8 cellular contexts compared by ENCODE assay signal in genomic region chr18:48975221-48975816, GRCh38. TPM values are rescaled to one million over a fixed set of nuclear protein-coding genes. Genes with fewer than 3 reads are reported as not detected.
A peak's percentile ranks its signal among the peaks of the same experiment; 100 is the strongest.
DNase-seq lines count a peak whose midpoint lies in the region; ATAC-seq, FAIRE-seq and TF ChIP-seq lines count a peak whose summit lies in the region.

No MANE protein-coding gene starts in this region.

- H3K4me3 ChIP-seq in bronchial epithelial cell (ENCODE audit: low read depth, low read length), result peak overlapping the region; percentile 58
- peak overlapping the region; percentile 44 to 75 for H3K4me3 ChIP-seq in aorta (ENCODE audit: low read length in 2 of 2)

- peaks cover 12% of the 10 kb centered on the region for H3K27me3 Mint-ChIP-seq in memory B cell

- H3K36me3 Mint-ChIP-seq in memory B cell, result no peaks in the 10 kb centered on the region

- H3K27ac Mint-ChIP-seq in memory B cell, result no peak overlapping the region

- H3K36me3 ChIP-seq in bronchial epithelial cell (ENCODE audit: control insufficient read depth, insufficient read depth, low read length), result no peaks in the 10 kb centered on the region
- no peaks in the 10 kb centered on the region for H3K36me3 ChIP-seq in aorta (ENCODE audit: control insufficient read depth in 1 of 2, insufficient read depth in 2 of 2, low read length in 1 of 2)

- H3K4me3 Mint-ChIP-seq in memory B cell, result peak overlapping the region; percentile 67

- 1% methylated on average over 40 to 56 of the region's 56 CpGs for whole genome bisulfite sequencing in aorta, 2 donors

- no peaks in the 10 kb centered on the region for H3K4me1 ChIP-seq in aorta (ENCODE audit: control insufficient read depth in 1 of 2, insufficient read depth in 2 of 2, low read length in 2 of 2)

- peak overlapping the region; percentile 9 to 32 for H3K27ac ChIP-seq in aorta (ENCODE audit: low read depth in 1 of 2, low read length in 2 of 2)

- intact Hi-C loops in aorta (cut with DNase I) (loop anchor here in 1 of 2 donors (1.0 kb wide), 1 partner anchor 19 kb away; no protein-coding TSS in a partner anchor), posterior vena cava (cut with DNase I) (no loop called here)

- no peaks in the 10 kb centered on the region for H3K9me3 Mint-ChIP-seq in memory B cell

- H3K27me3 ChIP-seq in bronchial epithelial cell (ENCODE audit: control insufficient read depth, insufficient read depth, low read length) (no peaks in the 10 kb centered on the region), aorta (ENCODE audit: control insufficient read depth in 1 of 2, insufficient read depth in 2 of 2, low read length in 1 of 2) (no peaks in the 10 kb centered on the region)

- peak; percentile 37 for ATAC-seq in GM19438 (IDR thresholded peaks at IDR 0.05; ENCODE audit: low read depth, unreplicated experiment)
- peak; percentile 9 for ATAC-seq in HG03521 (IDR thresholded peaks at IDR 0.05; ENCODE audit: unreplicated experiment)
- ATAC-seq in memory B cell (ENCODE audit: low read depth), result peak; percentile 7
- ATAC-seq in aorta (ENCODE audit: low FRiP score), result peak; percentile 49

- H3K4me1 Mint-ChIP-seq in memory B cell, result peaks cover 6% of the 10 kb centered on the region

- DNase-seq in bronchial epithelial cell (ENCODE audit: low read depth) (no peak), memory B cell (ENCODE audit: low spot score in 2 of 2) (peak in 1 of 2 donors; percentile 32), aorta (peak in 1 of 2 donors; percentile 77), RCC 7860 (ENCODE audit: low spot score) (no peak), posterior vena cava (ENCODE audit: low spot score) (no peak)
- no peak for DNase-seq in activated CD4-positive, alpha-beta T cell treated with anti-CD3 and anti-CD28 coated beads, Interleukin-2, amount 50 U/mL, for 1 hour

- no peak for TF ChIP-seq CTCF in bronchial epithelial cell (IDR thresholded peaks at IDR 0.05; ENCODE audit: insufficient read depth, low read length, severe bottlenecking)

- FAIRE-seq in bronchial epithelial cell (lab: Jason Lieb, UNC) (no peak), RCC 7860 (lab: Jason Lieb, UNC) (no peak)

- H3K9me3 ChIP-seq in aorta (ENCODE audit: control insufficient read depth, low read length), result no peaks in the 10 kb centered on the region

RNA-seq across cellular contexts. Expression of gene SMAD7, which starts 24.6 kb away (rescaled TPM):
- 11.5 and 19.2 TPM in 2 replicates for total RNA-seq in bronchial epithelial cell
- total RNA-seq in aorta, result 10 to 100 TPM; 55.4 to 98.8 TPM
- 10 to 100 TPM; 27.3 to 32.9 TPM for polyA plus RNA-seq in aorta
- 10 to 100 TPM; 34.7 to 36.8 TPM for total RNA-seq in posterior vena cava
